In the genomic region with DNA sequence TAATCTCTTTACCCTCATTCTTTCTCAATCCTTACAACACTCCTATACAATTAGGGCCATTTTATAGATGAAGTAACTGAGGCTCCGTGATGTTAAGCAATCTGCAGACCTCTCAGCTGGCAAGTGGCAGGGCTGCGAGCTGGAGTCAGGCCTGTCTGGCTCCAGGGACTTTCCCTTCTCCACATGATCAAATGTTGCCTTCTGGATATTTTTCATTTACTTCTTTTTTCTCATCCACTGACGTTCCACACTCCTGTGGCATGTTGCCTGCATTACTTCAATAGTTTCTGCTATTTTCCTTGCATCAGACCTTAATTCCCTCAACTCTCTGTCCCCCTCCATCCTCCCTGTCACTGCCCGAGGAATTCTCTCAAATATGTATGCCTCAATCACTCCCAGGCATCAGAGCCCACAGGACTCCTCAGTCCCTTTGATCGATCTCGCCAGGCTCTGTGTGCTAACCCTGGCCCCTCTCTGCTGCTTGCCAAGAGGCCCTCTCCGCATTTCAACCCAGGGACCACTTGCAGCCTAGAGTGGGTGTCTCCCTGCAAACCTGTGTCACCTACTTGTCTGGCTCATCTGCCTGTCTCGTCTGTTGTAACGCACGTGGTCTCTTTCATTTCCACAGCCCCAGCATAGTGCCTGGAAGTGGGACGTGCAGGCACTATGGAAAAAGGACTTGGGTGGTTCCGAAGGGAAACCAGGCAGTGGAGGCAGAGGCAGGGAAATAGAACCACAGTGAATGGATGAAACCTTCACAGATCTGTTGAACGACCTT, we compare ENCODE assay signal across 17 cellular contexts. TPM values are rescaled to one million over a fixed set of nuclear protein-coding genes. Genes with fewer than 3 reads are reported as not detected.
DNase-seq lines count a peak whose midpoint lies in the region; ATAC-seq and TF ChIP-seq lines count a peak whose summit lies in the region.
"Had no signal": no experiment of that assay in that cellular context is flagged by ENCODE, and none has a peak within 500 bp of the region (broad histone marks: within the 10 kb centered on the region; RNA-seq: fewer than 3 reads in every experiment).

No MANE protein-coding gene starts in this region.

- H3K27me3 Mint-ChIP-seq in activated naive CD4-positive, alpha-beta T cell treated with anti-CD3 and anti-CD28 coated beads, Interleukin-2, amount 10 ng/mL, durations not matched to agents 7 days and 5 days, result peaks cover 10% of the 10 kb centered on the region
- H3K27me3 Mint-ChIP-seq in activated CD8-positive, alpha-beta T cell treated with anti-CD3 and anti-CD28 coated beads for 36 hours, result no peaks in the 10 kb centered on the region
- H3K27me3 Mint-ChIP-seq in immature natural killer cell (ENCODE audit: low read depth in 3 of 3) (peaks cover 3 to 7% (median 5%) of the 10 kb centered on the region in 3 donors), type B pancreatic cell (peaks cover 4% of the 10 kb centered on the region)

- TF ChIP-seq CTCF in activated CD8-positive, alpha-beta T cell treated with anti-CD3 and anti-CD28 coated beads for 36 hours (IDR thresholded peaks at IDR 0.05), result no peak
- no peak for TF ChIP-seq CTCF in type B pancreatic cell (conservative IDR thresholded peaks at IDR 0.05)

- no peaks in the 10 kb centered on the region for H3K9me3 Mint-ChIP-seq in activated naive CD4-positive, alpha-beta T cell treated with anti-CD3 and anti-CD28 coated beads, Interleukin-2, amount 10 ng/mL, durations not matched to agents 7 days and 5 days
- H3K9me3 Mint-ChIP-seq in activated CD8-positive, alpha-beta T cell treated with anti-CD3 and anti-CD28 coated beads for 36 hours, result no peaks in the 10 kb centered on the region
- H3K9me3 Mint-ChIP-seq in immature natural killer cell (no peaks in the 10 kb centered on the region), type B pancreatic cell (no peaks in the 10 kb centered on the region)

- no peak overlapping the region for H3K4me3 Mint-ChIP-seq in activated naive CD4-positive, alpha-beta T cell treated with anti-CD3 and anti-CD28 coated beads, Interleukin-2, amount 10 ng/mL, durations not matched to agents 7 days and 5 days
- peak overlapping the region; percentile 55 for H3K4me3 Mint-ChIP-seq in activated CD8-positive, alpha-beta T cell treated with anti-CD3 and anti-CD28 coated beads for 36 hours
- peak overlapping the region in 3 of 5 donors; percentile 5 to 35 (median 23) for H3K4me3 Mint-ChIP-seq in immature natural killer cell
- H3K4me3 Mint-ChIP-seq in type B pancreatic cell, result no peak overlapping the region

- POLR2A ChIA-PET in activated CD8-positive, alpha-beta T cell treated with anti-CD3 and anti-CD28 coated beads for 36 hours (lab: Charles Lee), result interaction anchor here (1.0 to 27.1 kb wide), 5 partner anchors 10 to 62 kb away, joined by 3 to 766 read pairs (median 172); a partner anchor contains a TSS

- DNase-seq in activated naive CD4-positive, alpha-beta T cell treated with anti-CD3 and anti-CD28 coated beads, Interleukin-2, amount 10 ng/mL, durations not matched to agents 7 days and 5 days, result no peak
- no peak for DNase-seq in activated naive CD4-positive, alpha-beta T cell treated with anti-CD3 and anti-CD28 coated beads, Interleukin-2, amount 50 U/mL, for 16 hours
- peak; percentile 48 for DNase-seq in activated CD8-positive, alpha-beta T cell treated with anti-CD3 and anti-CD28 coated beads for 36 hours
- DNase-seq in immature natural killer cell, result no peak
- DNase-seq in type B pancreatic cell (ENCODE audit: extremely low spot score, unreplicated experiment), result peak; percentile 16
- DNase-seq in NCI-H2029 (lab: John Stamatoyannopoulos, UW), result no peak
- no peak for DNase-seq in COLO668 (lab: John Stamatoyannopoulos, UW; ENCODE audit: unreplicated experiment)
- no peak for DNase-seq in hepatic stellate cell (ENCODE audit: low spot score)
- DNase-seq: activated CD4-positive, alpha-beta T cell treated with anti-CD3 and anti-CD28 coated beads, Interleukin-2, amount 50 U/mL, for 1 hour; amygdala; cortex of kidney; Karpas-422; NCI-H1694; NCI-H526; T-helper 9 cell had no signal

- peak overlapping the region; percentile 50 for H3K27ac Mint-ChIP-seq in activated naive CD4-positive, alpha-beta T cell treated with anti-CD3 and anti-CD28 coated beads, Interleukin-2, amount 10 ng/mL, durations not matched to agents 7 days and 5 days
- H3K27ac Mint-ChIP-seq in activated CD8-positive, alpha-beta T cell treated with anti-CD3 and anti-CD28 coated beads for 36 hours, result peak overlapping the region; percentile 96
- H3K27ac Mint-ChIP-seq in immature natural killer cell (peak overlapping the region in 5 of 6 donors; percentile 24 to 86 (median 71)), type B pancreatic cell (no peak overlapping the region)

- intact Hi-C loops in activated CD8-positive, alpha-beta T cell treated with anti-CD3 and anti-CD28 coated beads for 36 hours (cut with micrococcal nuclease), result no loop called here

- peaks cover 7% of the 10 kb centered on the region for H3K36me3 Mint-ChIP-seq in activated naive CD4-positive, alpha-beta T cell treated with anti-CD3 and anti-CD28 coated beads, Interleukin-2, amount 10 ng/mL, durations not matched to agents 7 days and 5 days
- peaks cover 7% of the 10 kb centered on the region for H3K36me3 Mint-ChIP-seq in activated CD8-positive, alpha-beta T cell treated with anti-CD3 and anti-CD28 coated beads for 36 hours (ENCODE audit: low read depth)
- no peaks in the 10 kb centered on the region for H3K36me3 Mint-ChIP-seq in immature natural killer cell
- H3K36me3 Mint-ChIP-seq in type B pancreatic cell, result no peaks in the 10 kb centered on the region

- no peak for ATAC-seq in activated CD8-positive, alpha-beta T cell treated with anti-CD3 and anti-CD28 coated beads for 36 hours
- ATAC-seq: HCT116 had no signal

- H3K4me1 Mint-ChIP-seq in activated naive CD4-positive, alpha-beta T cell treated with anti-CD3 and anti-CD28 coated beads, Interleukin-2, amount 10 ng/mL, durations not matched to agents 7 days and 5 days, result peaks cover 74% of the 10 kb centered on the region
- H3K4me1 Mint-ChIP-seq in activated CD8-positive, alpha-beta T cell treated with anti-CD3 and anti-CD28 coated beads for 36 hours (ENCODE audit: low read depth), result peaks cover 91% of the 10 kb centered on the region
- peaks cover 43 to 51% of the 10 kb centered on the region in 2 donors for H3K4me1 Mint-ChIP-seq in immature natural killer cell
- H3K4me1 Mint-ChIP-seq in type B pancreatic cell (ENCODE audit: unreplicated experiment), result peaks cover 21% of the 10 kb centered on the region

- CTCF ChIA-PET in activated naive CD4-positive, alpha-beta T cell treated with anti-CD3 and anti-CD28 coated beads, Interleukin-2, amount 10 ng/mL, durations not matched to agents 7 days and 5 days (lab: Charles Lee), result interaction anchor here (0.6 to 13.3 kb wide), 2 partner anchors 26 to 60 kb away, joined by 5 to 234 read pairs; a partner anchor contains a TSS
- CTCF ChIA-PET in activated CD8-positive, alpha-beta T cell treated with anti-CD3 and anti-CD28 coated beads for 36 hours (lab: Charles Lee), result interaction anchor here (9.2 to 18.2 kb wide), 2 partner anchors 58 to 89 kb away, joined by 94 to 506 read pairs; a partner anchor contains a TSS

RNA-seq across cellular contexts. Expression of a gene that starts 55.4 kb away (rescaled TPM):
- total RNA-seq in activated CD8-positive, alpha-beta T cell treated with anti-CD3 and anti-CD28 coated beads for 36 hours, result 100 to 1,000 TPM; 112 to 113 TPM
- 100 to 1,000 TPM in 1 of 3 donors, 10 to 100 TPM in 2; 63.6 to 114 (median 84.4) TPM for polyA plus RNA-seq in immature natural killer cell
- total RNA-seq in type B pancreatic cell (ENCODE audit: low replicate concordance), result 0.22 and 0.43 TPM in 2 replicates
- total RNA-seq: osteocyte had no signal

Comparison
In these comparisons a context has a peak if more than half of its experiments do, and no peak if none do; other contexts are left out.
1. DNase-seq: peak in activated CD8-positive, alpha-beta T cell treated with anti-CD3 and anti-CD28 coated beads for 36 hours (single experiment) and type B pancreatic cell (single experiment); none in activated naive CD4-positive, alpha-beta T cell treated with anti-CD3 and anti-CD28 coated beads, Interleukin-2, amount 10 ng/mL, durations not matched to agents 7 days and 5 days (single experiment), activated naive CD4-positive, alpha-beta T cell treated with anti-CD3 and anti-CD28 coated beads, Interleukin-2, amount 50 U/mL, for 16 hours (single experiment), immature natural killer cell (0 of 3), NCI-H2029 (single experiment), COLO668 (single experiment) and hepatic stellate cell (single experiment).
2. H3K4me3 Mint-ChIP-seq: peak in activated CD8-positive, alpha-beta T cell treated with anti-CD3 and anti-CD28 coated beads for 36 hours (single experiment) and immature natural killer cell (3 of 5); none in activated naive CD4-positive, alpha-beta T cell treated with anti-CD3 and anti-CD28 coated beads, Interleukin-2, amount 10 ng/mL, durations not matched to agents 7 days and 5 days (single experiment) and type B pancreatic cell (single experiment).
3. RNA of a gene that starts 55.4 kb away (total RNA-seq): 112 to 113 TPM in activated CD8-positive, alpha-beta T cell treated with anti-CD3 and anti-CD28 coated beads for 36 hours; 0.22 to 0.43 TPM in type B pancreatic cell; every median in the first group is over 10 times any median in the second.